15 cellular contexts compared by ENCODE assay signal in genomic region chr1:186819563-186819962, GRCh38.
DNase-seq lines count a peak whose midpoint lies in the region; ATAC-seq lines count a peak whose summit lies in the region.
"Had no signal": no experiment of that assay in that cellular context is flagged by ENCODE, and none has a peak within 500 bp of the region (broad histone marks: within the 10 kb centered on the region; RNA-seq: fewer than 3 reads in every experiment).

No MANE protein-coding gene starts in this region.

- DNase-seq in glomerular visceral epithelial cell (ENCODE audit: extremely low spot score) (peak; percentile 17), GF-D8 (lab: John Stamatoyannopoulos, UW) (no peak), nucleus accumbens (lab: John Stamatoyannopoulos, UW) (no peak)
- no peak for DNase-seq in stimulated activated naive CD4-positive, alpha-beta T cell (lab: John Stamatoyannopoulos, UW)
- DNase-seq: aorta; endodermal cell; mammary epithelial cell; NCI-H510A treated with DMSO at 0.1 percent for 48 hours; stimulated activated CD4-positive, alpha-beta T cell treated with anti-CD3 and anti-CD28 coated beads, Interleukin-1b, Interleukin-23, amount 100 ng/mL, for 48 hours; stimulated activated naive CD4-positive, alpha-beta T cell treated with Interleukin-2 at 50 U/mL for 16 hours had no signal

- ATAC-seq in GM18870 (IDR thresholded peaks at IDR 0.05; ENCODE audit: unreplicated experiment) (peak; percentile 49), GM21825 (IDR thresholded peaks at IDR 0.05; ENCODE audit: unreplicated experiment) (peak; percentile 52), HG03175 (IDR thresholded peaks at IDR 0.05; ENCODE audit: unreplicated experiment) (peak; percentile 38), GM18520 (IDR thresholded peaks at IDR 0.05; ENCODE audit: unreplicated experiment) (no peak)
- ATAC-seq: Right ventricle myocardium inferior had no signal
